ENCODE assay signal across 16 cellular contexts in genomic region chr5:139634541-139634940, GRCh38. TPM values are rescaled to one million over a fixed set of nuclear protein-coding genes. Genes with fewer than 3 reads are reported as not detected.
DNase-seq lines count a peak whose midpoint lies in the region; ATAC-seq lines count a peak whose summit lies in the region.
"Had no signal": no experiment of that assay in that cellular context is flagged by ENCODE, and none has a peak within 500 bp of the region (broad histone marks: within the 10 kb centered on the region; RNA-seq: fewer than 3 reads in every experiment).

No MANE protein-coding gene starts in this region.

- ATAC-seq in activated T-helper 17 cell treated with anti-CD3 and anti-CD28 coated beads, Interleukin-2, amount 50 U/mL, for 72 hours (replicated peaks): no peak
- ATAC-seq in GM18867 (IDR thresholded peaks at IDR 0.05; ENCODE audit: unreplicated experiment) (no peak), GM18873 (IDR thresholded peaks at IDR 0.05; ENCODE audit: low FRiP score, unreplicated experiment) (no peak)
- ATAC-seq: left colon, psoas muscle, T-cell had no signal

- CTCF ChIA-PET in activated naive CD4-positive, alpha-beta T cell treated with anti-CD3 and anti-CD28 coated beads for 36 hours (lab: Charles Lee): interaction anchor here (0.7 to 7.1 kb wide), 19 partner anchors 8 to 874 kb away, joined by 3 to 110 read pairs (median 4); no protein-coding TSS in a partner anchor

- peaks cover 28% of the 10 kb centered on the region for H3K4me1 Mint-ChIP-seq in activated naive CD4-positive, alpha-beta T cell treated with anti-CD3 and anti-CD28 coated beads for 36 hours (ENCODE audit: low read depth)
- peaks cover 33% of the 10 kb centered on the region for H3K4me1 Mint-ChIP-seq in activated T-helper 17 cell treated with anti-CD3 and anti-CD28 coated beads, Interleukin-2, amount 50 U/mL, for 72 hours

- no peaks in the 10 kb centered on the region for H3K27me3 Mint-ChIP-seq in activated naive CD4-positive, alpha-beta T cell treated with anti-CD3 and anti-CD28 coated beads for 36 hours (ENCODE audit: low read depth)
- H3K27me3 Mint-ChIP-seq in activated T-helper 17 cell treated with anti-CD3 and anti-CD28 coated beads, Interleukin-2, amount 50 U/mL, for 72 hours: no peaks in the 10 kb centered on the region
- H3K27me3 Mint-ChIP-seq: T-cell had no signal

- no peak overlapping the region for H3K4me3 Mint-ChIP-seq in activated naive CD4-positive, alpha-beta T cell treated with anti-CD3 and anti-CD28 coated beads for 36 hours
- no peak overlapping the region for H3K4me3 Mint-ChIP-seq in activated T-helper 17 cell treated with anti-CD3 and anti-CD28 coated beads, Interleukin-2, amount 50 U/mL, for 72 hours

- no peaks in the 10 kb centered on the region for H3K9me3 Mint-ChIP-seq in activated naive CD4-positive, alpha-beta T cell treated with anti-CD3 and anti-CD28 coated beads for 36 hours
- H3K9me3 Mint-ChIP-seq in activated T-helper 17 cell treated with anti-CD3 and anti-CD28 coated beads, Interleukin-2, amount 50 U/mL, for 72 hours: no peaks in the 10 kb centered on the region
- H3K9me3 Mint-ChIP-seq: T-cell had no signal

- intact Hi-C loops in activated naive CD4-positive, alpha-beta T cell treated with anti-CD3 and anti-CD28 coated beads for 36 hours (cut with micrococcal nuclease): loop anchor here (10.0 kb wide), 1 partner anchor 330 kb away; no protein-coding TSS in a partner anchor

- H3K27ac Mint-ChIP-seq in activated naive CD4-positive, alpha-beta T cell treated with anti-CD3 and anti-CD28 coated beads for 36 hours: no peak overlapping the region
- peak overlapping the region; percentile 94 for H3K27ac Mint-ChIP-seq in activated T-helper 17 cell treated with anti-CD3 and anti-CD28 coated beads, Interleukin-2, amount 50 U/mL, for 72 hours

- no peaks in the 10 kb centered on the region for H3K36me3 Mint-ChIP-seq in activated naive CD4-positive, alpha-beta T cell treated with anti-CD3 and anti-CD28 coated beads for 36 hours (ENCODE audit: low read depth)
- peaks cover 45% of the 10 kb centered on the region for H3K36me3 Mint-ChIP-seq in activated T-helper 17 cell treated with anti-CD3 and anti-CD28 coated beads, Interleukin-2, amount 50 U/mL, for 72 hours (ENCODE audit: low read depth)

- DNase-seq in activated naive CD4-positive, alpha-beta T cell treated with anti-CD3 and anti-CD28 coated beads, Interleukin-2, amount 50 U/mL, for 16 hours: peak; percentile 2
- no peak for DNase-seq in activated naive CD4-positive, alpha-beta T cell treated with anti-CD3 and anti-CD28 coated beads for 36 hours
- DNase-seq in mesenteric fat pad (ENCODE audit: low spot score): peak; percentile 41
- no peak for DNase-seq in NCI-H1048 (lab: John Stamatoyannopoulos, UW)
- no peak for DNase-seq in DMS153 (lab: John Stamatoyannopoulos, UW)
- DNase-seq: activated CD4-positive, CD25-positive, alpha-beta regulatory T cell treated with anti-CD3 and anti-CD28 coated beads, Interleukin-2, amount 50 U/mL, for 72 hours; Calu3; hypothalamus; left colon; NCI-H2029 treated with DMSO at 0.1 percent for 48 hours; psoas muscle; T-cell; thyroid gland had no signal

RNA-seq across cellular contexts. Expression of gene CXXC5, which starts 13.6 kb away (rescaled TPM):
- total RNA-seq in activated naive CD4-positive, alpha-beta T cell treated with anti-CD3 and anti-CD28 coated beads for 36 hours: 1 to 10 TPM; 1.2 to 1.7 TPM
- 1 to 10 TPM in 1 of 2 donors, under 1 TPM in 1; 0.89 to 2.7 TPM for total RNA-seq in activated T-helper 17 cell treated with anti-CD3 and anti-CD28 coated beads, Interleukin-2, amount 50 U/mL, for 72 hours
- 33.0 TPM for total RNA-seq in mesenteric fat pad

Comparison
In these comparisons a context has a peak if more than half of its experiments do, and no peak if none do; other contexts are left out.
1. DNase-seq: peak in activated naive CD4-positive, alpha-beta T cell treated with anti-CD3 and anti-CD28 coated beads, Interleukin-2, amount 50 U/mL, for 16 hours (single experiment) and mesenteric fat pad (single experiment); none in activated naive CD4-positive, alpha-beta T cell treated with anti-CD3 and anti-CD28 coated beads for 36 hours (single experiment), NCI-H1048 (single experiment) and DMS153 (single experiment).